Comparison of ENCODE assay signal across 9 cellular contexts in the genomic region with DNA sequence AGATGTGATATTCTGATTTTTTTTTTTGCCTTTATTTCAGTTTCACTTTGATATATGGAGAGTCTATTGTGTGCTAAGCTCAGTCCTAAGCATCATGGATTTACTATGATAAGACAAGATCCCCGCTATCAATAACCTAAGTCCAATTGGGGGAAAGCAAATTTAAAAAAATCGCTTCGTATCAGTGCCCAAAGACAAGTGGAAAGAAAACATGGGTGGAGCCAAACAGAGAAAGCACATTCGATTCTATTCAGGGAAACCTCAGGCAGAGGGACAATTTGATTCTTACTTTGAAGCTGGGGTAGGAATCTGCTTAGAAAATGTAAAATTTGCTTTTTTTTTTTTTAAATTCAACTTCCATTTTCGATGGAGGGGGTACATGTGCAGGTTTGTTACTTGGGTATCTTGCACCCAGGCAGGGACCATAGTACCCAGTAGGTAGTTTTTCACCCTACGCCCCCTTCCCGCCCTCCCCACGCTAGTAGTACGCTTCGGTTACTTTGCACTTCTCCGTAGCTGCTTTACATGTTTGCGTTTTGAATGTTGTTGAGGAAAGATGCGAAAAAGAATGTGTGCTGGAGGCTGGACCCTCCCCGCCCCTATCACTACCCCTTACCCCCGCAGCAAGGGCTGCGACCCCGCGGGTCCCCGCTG. TPM values are rescaled to one million over a fixed set of nuclear protein-coding genes. Genes with fewer than 3 reads are reported as not detected.
DNase-seq lines count a peak whose midpoint lies in the region; ATAC-seq, FAIRE-seq and TF ChIP-seq lines count a peak whose summit lies in the region.
"Had no signal": no experiment of that assay in that cellular context is flagged by ENCODE, and none has a peak within 500 bp of the region (broad histone marks: within the 10 kb centered on the region; RNA-seq: fewer than 3 reads in every experiment).

No MANE protein-coding gene starts in this region.

- H3K27ac ChIP-seq in H1 (ENCODE audit: low read depth, low read length) (no peak overlapping the region), osteoblast (ENCODE audit: low read depth, low read length) (no peak overlapping the region)
- H3K27ac ChIP-seq: pancreas had no signal

- H3K23ac ChIP-seq in H1 (ENCODE audit: insufficient read length) = no peak overlapping the region

- H3K23me2 ChIP-seq in H1 (ENCODE audit: low read depth, low read length) = peaks cover 3% of the 10 kb centered on the region; the same call in 1 of the 2 replicates

- FAIRE-seq in H1 (lab: Jason Lieb, UNC) = no peak
- FAIRE-seq: pancreas had no signal

- no peak overlapping the region for H3K14ac ChIP-seq in H1 (ENCODE audit: insufficient read length)

- ATAC-seq in GM18868 (IDR thresholded peaks at IDR 0.05; ENCODE audit: unreplicated experiment) = no peak

- H2BK20ac ChIP-seq in H1 (ENCODE audit: low read length) = no peak overlapping the region

- H2AFZ ChIP-seq in H1 (ENCODE audit: low read length) = no peak overlapping the region
- peak overlapping the region; percentile 18 for H2AFZ ChIP-seq in osteoblast (ENCODE audit: low read length)

- no peak overlapping the region for H2AK5ac ChIP-seq in H1 (ENCODE audit: low read depth, low read length)

- H3K4me1 ChIP-seq in ES-I3 (ENCODE audit: insufficient read depth, low read length) (peaks cover 10% of the 10 kb centered on the region; the same call in 1 of the 2 replicates), H1 (replicated peaks in 1 of 4; ENCODE audit: control insufficient read depth in 3 of 4, insufficient read depth in 4 of 4, low read length in 3 of 4) (peaks cover 0 to 3% (median 1%) of the 10 kb centered on the region in 4 experiments; a peak in 3 of 7 replicates), osteoblast (ENCODE audit: insufficient read depth, low read length) (peaks cover 3% of the 10 kb centered on the region)

- DNase-seq in NCI-H526 treated with DMSO at 0.1 percent for 48 hours (lab: John Stamatoyannopoulos, UW) (peak; percentile 38), H1 (ENCODE audit: low read depth in 1 of 2, low spot score in 2 of 2) (no peak), osteoblast (ENCODE audit: insufficient read length, low spot score, missing footprints) (peak; percentile 48), SW480 (ENCODE audit: low spot score) (no peak), middle frontal gyrus (ENCODE audit: extremely low spot score, low spot score) (no peak), AG08396 (ENCODE audit: low spot score) (no peak)

- peaks cover 3% of the 10 kb centered on the region for H3K79me1 ChIP-seq in H1 (ENCODE audit: low read depth, low read length)

- H4K20me1 ChIP-seq in H1 (replicated peaks in 1 of 2; ENCODE audit: control insufficient read depth in 1 of 2, insufficient read depth in 2 of 2, low read length in 2 of 2) (peaks cover under 1 to 10% of the 10 kb centered on the region in 2 experiments), osteoblast (ENCODE audit: insufficient read depth, low read length) (no peaks in the 10 kb centered on the region)

- H4K8ac ChIP-seq in H1 (ENCODE audit: extremely low read depth, insufficient read depth, low read length) = no peak overlapping the region

- no peak overlapping the region for H2BK5ac ChIP-seq in H1 (ENCODE audit: low read depth, low read length)

- peaks cover 7% of the 10 kb centered on the region; the same call in 1 of the 2 replicates for H3K9me3 ChIP-seq in ES-I3 (ENCODE audit: control insufficient read depth, insufficient read depth, low read length)
- peaks cover 6 to 8% of the 10 kb centered on the region in 2 experiments; a peak in 3 of 4 replicates for H3K9me3 ChIP-seq in H1 (ENCODE audit: insufficient read depth in 2 of 2, low read depth in 1 of 2, low read length in 1 of 2)
- H3K9me3 ChIP-seq in osteoblast (ENCODE audit: low read depth, low read length) = no peaks in the 10 kb centered on the region
- H3K9me3 ChIP-seq: pancreas had no signal

- TF ChIP-seq POLR2A in H1 (IDR thresholded peaks at IDR 0.05; ENCODE audit: control extremely low read depth in 1 of 2, low read depth in 2 of 2, low read length in 2 of 2) = no peak

- CTCF ChIA-PET in H1 (lab: Charles Lee; ENCODE audit: partially characterized antibody) = interaction anchor here (0.7 to 1.1 kb wide), 4 partner anchors 15 to 260 kb away, joined by 3 to 4 read pairs (median 3); no protein-coding TSS in a partner anchor

- no peak overlapping the region for H3K4ac ChIP-seq in H1 (replicated peaks; ENCODE audit: insufficient read length, low read depth, low read length)

- TF ChIP-seq RAD21 in H1 (IDR thresholded peaks at IDR 0.05 in 1 of 2, conservative IDR thresholded peaks at IDR 0.05 in 1 of 2; ENCODE audit: low read depth in 2 of 2, low read length in 2 of 2) = no peak

- H2BK12ac ChIP-seq in H1 (ENCODE audit: low read depth, low read length) = no peak overlapping the region

- H2BK120ac ChIP-seq in H1 (replicated peaks; ENCODE audit: low read depth, low read length) = no peak overlapping the region

- peak overlapping the region; percentile 79; the same call in 1 of the 2 replicates for H3K18ac ChIP-seq in H1 (ENCODE audit: extremely low read depth, low read length)

- peak overlapping the region; percentile 50 to 66 (median 60) for H3K4me3 ChIP-seq in H1 (ENCODE audit: extremely low read depth in 1 of 4, insufficient read depth in 2 of 4, low read depth in 3 of 4, low read length in 4 of 4)
- peak overlapping the region; percentile 68 for H3K4me3 ChIP-seq in osteoblast (ENCODE audit: insufficient read depth, low read length)

- H3K4me2 ChIP-seq in H1 (ENCODE audit: insufficient read depth in 1 of 2, low read depth in 2 of 2, low read length in 2 of 2) (peak overlapping the region; percentile 73 to 82), osteoblast (ENCODE audit: insufficient read depth, low read length) (peak overlapping the region; percentile 75)

- 14% methylated on average over 17 of the region's 19 CpGs; no CpG with 5 or more reads in 1 of the 2 experiments for WGBS in H1 (ENCODE audit: extremely low coverage in 1 of 2, insufficient coverage in 1 of 2, insufficient read length in 1 of 2, insufficient replicate concordance in 2 of 2, low coverage in 1 of 2, low lambda C conversion rate in 2 of 2, missing lambda C conversion rate in 1 of 2), 2 experiments

- H3K56ac ChIP-seq in H1 (replicated peaks; ENCODE audit: insufficient read length, low read depth, low read length) = no peak overlapping the region

- H2BK15ac ChIP-seq in H1 (ENCODE audit: low read length) = no peak overlapping the region

- H3K9ac ChIP-seq in ES-I3 (ENCODE audit: low read depth, low read length) (peak overlapping the region; percentile 69; the same call in 1 of the 2 replicates), H1 (replicated peaks in 1 of 4; ENCODE audit: extremely low read depth in 1 of 4, low read depth in 3 of 4, low read length in 3 of 4) (0 out of 7 replicates have a peak overlapping the region, but pooled peaks of 1 of the 4 experiments have one; percentile 51)

- peaks cover 0 to 73% of the 10 kb centered on the region in 2 experiments; a peak in 2 of 4 replicates for H3K79me2 ChIP-seq in H1 (ENCODE audit: control insufficient read depth in 1 of 2, insufficient read depth in 2 of 2, low read length in 2 of 2)
- H3K79me2 ChIP-seq in osteoblast (ENCODE audit: insufficient read depth, low read length) = no peaks in the 10 kb centered on the region

- no peak for TF ChIP-seq EP300 in H1 (IDR thresholded peaks at IDR 0.05; ENCODE audit: borderline replicate concordance in 1 of 2, low read depth in 2 of 2, low read length in 2 of 2)

- H3K27me3 ChIP-seq in H1 (replicated peaks in 1 of 4; ENCODE audit: control insufficient read depth in 3 of 4, extremely low read depth in 1 of 4, insufficient read depth in 3 of 4, low read length in 3 of 4) (no peaks in the 10 kb centered on the region), osteoblast (ENCODE audit: insufficient read depth, low read length) (peaks cover 45% of the 10 kb centered on the region)
- H3K27me3 ChIP-seq: pancreas had no signal

- no peak overlapping the region for H4K5ac ChIP-seq in H1 (ENCODE audit: insufficient read length, low read depth, low read length)

- peaks cover 3% of the 10 kb centered on the region; the same call in 1 of the 2 replicates for H3K36me3 ChIP-seq in ES-I3 (ENCODE audit: insufficient read depth, low read length)
- no peaks in the 10 kb centered on the region for H3K36me3 ChIP-seq in H1 (ENCODE audit: control insufficient read depth in 2 of 4, insufficient read depth in 4 of 4, low read length in 3 of 4)
- H3K36me3 ChIP-seq in osteoblast (ENCODE audit: insufficient read depth, low read length) = no peaks in the 10 kb centered on the region
- H3K36me3 ChIP-seq: pancreas had no signal

- POLR2A ChIA-PET in H1 (lab: Charles Lee; ENCODE audit: partially characterized antibody) = no interaction called here

- H4K91ac ChIP-seq in H1 (replicated peaks; ENCODE audit: insufficient read length, low read length) = no peak overlapping the region

- TF ChIP-seq CTCF in H1 (IDR thresholded peaks at IDR 0.05; ENCODE audit: control extremely low read depth in 1 of 3, insufficient read depth in 1 of 3, low read depth in 1 of 3, low read length in 3 of 3) (no peak), osteoblast (IDR thresholded peaks at IDR 0.05; ENCODE audit: extremely low read depth, low read depth, low read length) (no peak)

TF ChIP-seq in H1, 55 proteins besides CTCF, POLR2A, EP300 and RAD21 (continues in another document):
- TF ChIP-seq, protein P1, sequence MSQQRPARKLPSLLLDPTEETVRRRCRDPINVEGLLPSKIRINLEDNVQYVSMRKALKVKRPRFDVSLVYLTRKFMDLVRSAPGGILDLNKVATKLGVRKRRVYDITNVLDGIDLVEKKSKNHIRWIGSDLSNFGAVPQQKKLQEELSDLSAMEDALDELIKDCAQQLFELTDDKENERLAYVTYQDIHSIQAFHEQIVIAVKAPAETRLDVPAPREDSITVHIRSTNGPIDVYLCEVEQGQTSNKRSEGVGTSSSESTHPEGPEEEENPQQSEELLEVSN (IDR thresholded peaks at IDR 0.05) = no peak
- TF ChIP-seq SRF (IDR thresholded peaks at IDR 0.05; ENCODE audit: low read depth, low read length) (no peak), RNF2 (IDR thresholded peaks at IDR 0.05; ENCODE audit: borderline replicate concordance, low read depth, low read length, missing control alignments, poor library complexity, severe bottlenecking) (no peak), SIRT6 (IDR thresholded peaks at IDR 0.05; ENCODE audit: low read length) (no peak), SUZ12 (IDR thresholded peaks at IDR 0.05; ENCODE audit: low read length) (no peak)

RNA-seq across cellular contexts. Expression of a gene that starts 12.4 kb away (rescaled TPM):
- 58.1 and 66.4 TPM in 2 replicates for total RNA-seq in H1 (2021; fragmentation: NEBNext Ultra II Directional; extraction: Animal tissue kit (Norgen Biotek cat#: 25700))
- polyA plus RNA-seq in H1 (2011; rRNA removed) = 12.5 and 16.3 TPM in 2 replicates
- polyA plus RNA-seq in H1 (2011; cell fraction: cytosol; rRNA removed) = 20.7 TPM
- polyA plus RNA-seq in H1 (2011; cell fraction: nucleus; rRNA removed) = 28.7 TPM
- polyA plus RNA-seq in H1 (2012, experiment 1 of 2) = 24.5 to 33.7 TPM (median 26.6 TPM) in 4 replicates
- polyA plus RNA-seq in H1 (2012, experiment 2 of 2) = 2.2 TPM
- polyA plus RNA-seq in H1 (2013, experiment 1 of 2) = 86.6 TPM
- 77.4 TPM for polyA plus RNA-seq in H1 (2013, experiment 2 of 2)
- polyA minus RNA-seq in H1 (2011; rRNA and poly(A)+ RNA removed) = 63.7 and 65.0 TPM in 2 replicates
- 30.3 TPM for polyA minus RNA-seq in H1 (2011; cell fraction: cytosol; rRNA and poly(A)+ RNA removed)
- 42.4 TPM for polyA minus RNA-seq in H1 (2011; cell fraction: nucleus; rRNA and poly(A)+ RNA removed)
- total RNA-seq in osteoblast = 0.29 and 0.36 TPM in 2 replicates

Comparison
In these comparisons a context has a peak if more than half of its experiments do, and no peak if none do; other contexts are left out.
1. DNase-seq: peak in NCI-H526 treated with DMSO at 0.1 percent for 48 hours (single experiment) and osteoblast (single experiment); none in H1 (0 of 2), SW480 (single experiment), middle frontal gyrus (single experiment) and AG08396 (single experiment).
2. RNA of a gene that starts 12.4 kb away (total RNA-seq): 58.1 to 66.4 TPM in H1; 0.29 to 0.36 TPM in osteoblast; every median in the first group is over 10 times any median in the second.